9 cellular contexts compared by ENCODE assay signal in genomic region chr13:46622918-46623256, GRCh38.
DNase-seq lines count a peak whose midpoint lies in the region; ATAC-seq, FAIRE-seq and TF ChIP-seq lines count a peak whose summit lies in the region.
"Had no signal": no experiment of that assay in that cellular context is flagged by ENCODE, and none has a peak within 500 bp of the region (broad histone marks: within the 10 kb centered on the region; RNA-seq: fewer than 3 reads in every experiment).

No MANE protein-coding gene starts in this region.

- no peak overlapping the region for H3K4ac ChIP-seq in H1 (replicated peaks; ENCODE audit: insufficient read length, low read depth, low read length)

- peaks cover 2 to 4% of the 10 kb centered on the region in 2 experiments for H4K20me1 ChIP-seq in H1 (replicated peaks in 1 of 2; ENCODE audit: control insufficient read depth in 1 of 2, insufficient read depth in 2 of 2, low read length in 2 of 2)

- TF ChIP-seq EP300 in H1 (IDR thresholded peaks at IDR 0.05; ENCODE audit: borderline replicate concordance in 1 of 2, low read depth in 2 of 2, low read length in 2 of 2), result no peak

- H2BK20ac ChIP-seq in H1 (ENCODE audit: low read length), result no peak overlapping the region

- no peak overlapping the region for H2BK15ac ChIP-seq in H1 (ENCODE audit: low read length)

- no peaks in the 10 kb centered on the region for H3K23me2 ChIP-seq in H1 (ENCODE audit: low read depth, low read length)

- H3K14ac ChIP-seq in H1 (ENCODE audit: insufficient read length), result no peak overlapping the region

- H3K79me2 ChIP-seq in H1 (ENCODE audit: control insufficient read depth in 1 of 2, insufficient read depth in 2 of 2, low read length in 2 of 2), result peaks cover 3 to 50% of the 10 kb centered on the region in 2 experiments; a peak in 3 of 4 replicates

- no peak overlapping the region for H4K8ac ChIP-seq in H1 (ENCODE audit: extremely low read depth, insufficient read depth, low read length)

- no peak overlapping the region for H3K56ac ChIP-seq in H1 (replicated peaks; ENCODE audit: insufficient read length, low read depth, low read length)

- H3K23ac ChIP-seq in H1 (ENCODE audit: insufficient read length), result no peak overlapping the region

- H3K27me3 ChIP-seq in H1 (replicated peaks in 1 of 4; ENCODE audit: control insufficient read depth in 3 of 4, extremely low read depth in 1 of 4, insufficient read depth in 3 of 4, low read length in 3 of 4), result no peaks in the 10 kb centered on the region

- no peak overlapping the region for H3K18ac ChIP-seq in H1 (ENCODE audit: extremely low read depth, low read length)

- TF ChIP-seq CTCF in D721Med (IDR thresholded peaks at IDR 0.05; ENCODE audit: insufficient read depth, missing control alignments) (no peak), H1 (IDR thresholded peaks at IDR 0.05; ENCODE audit: control extremely low read depth in 1 of 3, insufficient read depth in 1 of 3, low read depth in 1 of 3, low read length in 3 of 3) (no peak)

- 0 out of 2 replicates have a peak, but pooled peaks cover 2% of the 10 kb centered on the region for H3K79me1 ChIP-seq in H1 (ENCODE audit: low read depth, low read length)

- 86% methylated on average over 3 of the region's 3 CpGs; no CpG with 5 or more reads in 1 of the 2 experiments for WGBS in H1 (ENCODE audit: extremely low coverage in 1 of 2, insufficient coverage in 1 of 2, insufficient read length in 1 of 2, insufficient replicate concordance in 2 of 2, low coverage in 1 of 2, low lambda C conversion rate in 2 of 2, missing lambda C conversion rate in 1 of 2), 2 experiments

- no peak for TF ChIP-seq POLR2A in H1 (IDR thresholded peaks at IDR 0.05; ENCODE audit: control extremely low read depth in 1 of 2, low read depth in 2 of 2, low read length in 2 of 2)
- TF ChIP-seq POLR2A in GM18505 (IDR thresholded peaks at IDR 0.05; ENCODE audit: borderline replicate concordance, extremely low read depth, insufficient read depth, insufficient read length), result no peak

- peaks cover 5 to 19% (median 10%) of the 10 kb centered on the region in 4 experiments for H3K4me1 ChIP-seq in H1 (replicated peaks in 1 of 4; ENCODE audit: control insufficient read depth in 3 of 4, insufficient read depth in 4 of 4, low read length in 3 of 4)

- CTCF ChIA-PET in H1 (lab: Charles Lee; ENCODE audit: partially characterized antibody), result interaction anchor here (1.0 to 4.2 kb wide), 5 partner anchors 20 to 73 kb away, joined by 3 to 27 read pairs (median 4); no protein-coding TSS in a partner anchor

- ATAC-seq in GM18505 (IDR thresholded peaks at IDR 0.05; ENCODE audit: unreplicated experiment), result no peak
- ATAC-seq: activated CD4-positive, alpha-beta T cell treated with anti-CD3 and anti-CD28 coated beads for 36 hours had no signal

- H3K4me3 ChIP-seq in H1 (ENCODE audit: extremely low read depth in 1 of 4, insufficient read depth in 2 of 4, low read depth in 3 of 4, low read length in 4 of 4), result no peak overlapping the region

- H2BK5ac ChIP-seq in H1 (ENCODE audit: low read depth, low read length), result 0 out of 2 replicates have a peak overlapping the region, but pooled peaks have one; percentile 48

- no peak overlapping the region for H3K27ac ChIP-seq in H1 (ENCODE audit: low read depth, low read length)

- POLR2A ChIA-PET in H1 (lab: Charles Lee; ENCODE audit: partially characterized antibody), result no interaction called here

- H3K36me3 ChIP-seq in H1 (ENCODE audit: control insufficient read depth in 2 of 4, insufficient read depth in 4 of 4, low read length in 3 of 4), result no peaks in the 10 kb centered on the region

- no peak overlapping the region for H2BK12ac ChIP-seq in H1 (ENCODE audit: low read depth, low read length)

- H3K9ac ChIP-seq in H1 (replicated peaks in 1 of 4; ENCODE audit: extremely low read depth in 1 of 4, low read depth in 3 of 4, low read length in 3 of 4), result no peak overlapping the region

- DNase-seq in D721Med (ENCODE audit: insufficient read length, low spot score) (no peak), NCI-H2171 (lab: John Stamatoyannopoulos, UW) (peak; percentile 80), H1 (ENCODE audit: low read depth in 1 of 2, low spot score in 2 of 2) (no peak), occipital lobe (lab: John Stamatoyannopoulos, UW) (peak; percentile 33), GM19238 (ENCODE audit: insufficient read length, low spot score) (no peak), activated gamma-delta T cell (lab: John Stamatoyannopoulos, UW) (no peak), RPMI8226 (no peak)
- DNase-seq: activated CD4-positive, alpha-beta T cell treated with anti-CD3 and anti-CD28 coated beads for 36 hours had no signal

- H2AK5ac ChIP-seq in H1 (ENCODE audit: low read depth, low read length), result no peak overlapping the region

- no peak for TF ChIP-seq RAD21 in H1 (IDR thresholded peaks at IDR 0.05 in 1 of 2, conservative IDR thresholded peaks at IDR 0.05 in 1 of 2; ENCODE audit: low read depth in 2 of 2, low read length in 2 of 2)

- FAIRE-seq in D721Med (lab: Jason Lieb, UNC) (peak; percentile 99), H1 (lab: Jason Lieb, UNC) (no peak)

- H2AFZ ChIP-seq in H1 (ENCODE audit: low read length), result no peak overlapping the region

- H3K9me3 ChIP-seq in H1 (ENCODE audit: insufficient read depth in 2 of 2, low read depth in 1 of 2, low read length in 1 of 2), result no peaks in the 10 kb centered on the region

- H2BK120ac ChIP-seq in H1 (replicated peaks; ENCODE audit: low read depth, low read length), result no peak overlapping the region

- no peak overlapping the region for H3K4me2 ChIP-seq in H1 (ENCODE audit: insufficient read depth in 1 of 2, low read depth in 2 of 2, low read length in 2 of 2)

- H4K91ac ChIP-seq in H1 (replicated peaks; ENCODE audit: insufficient read length, low read length), result no peak overlapping the region

- no peak overlapping the region for H4K5ac ChIP-seq in H1 (ENCODE audit: insufficient read length, low read depth, low read length)

TF ChIP-seq in H1, 55 proteins besides CTCF, POLR2A, EP300 and RAD21:
- no peak for TF ChIP-seq KDM1A (IDR thresholded peaks at IDR 0.05; ENCODE audit: borderline replicate concordance, low read length)
- TF ChIP-seq HDAC6 (IDR thresholded peaks at IDR 0.05; ENCODE audit: low read depth, low read length), result no peak
- no peak for TF ChIP-seq MAFK (IDR thresholded peaks at IDR 0.05; ENCODE audit: low read depth, low read length)
- no peak for TF ChIP-seq YY1 (IDR thresholded peaks at IDR 0.05; ENCODE audit: low read depth, low read length)
- TF ChIP-seq PHF8 (conservative IDR thresholded peaks at IDR 0.05; ENCODE audit: low read depth, low read length), result no peak
- no peak for TF ChIP-seq FOSL1 (IDR thresholded peaks at IDR 0.05; ENCODE audit: insufficient read depth, low read depth, low read length)
- no peak for TF ChIP-seq SRF (IDR thresholded peaks at IDR 0.05; ENCODE audit: low read depth, low read length)
- no peak for TF ChIP-seq TCF12 (IDR thresholded peaks at IDR 0.05; ENCODE audit: low read depth, low read length)
- TF ChIP-seq POU5F1 (IDR thresholded peaks at IDR 0.05; ENCODE audit: low read depth, low read length), result no peak
- TF ChIP-seq BCL11A (IDR thresholded peaks at IDR 0.05; ENCODE audit: low read depth in 2 of 2, low read length in 2 of 2), result no peak
- TF ChIP-seq EGR1 (IDR thresholded peaks at IDR 0.05; ENCODE audit: borderline replicate concordance, low read depth, low read length), result no peak
- TF ChIP-seq ASH2L (IDR thresholded peaks at IDR 0.05; ENCODE audit: low read length), result no peak

Comparison
In these comparisons a context has a peak if more than half of its experiments do, and no peak if none do; other contexts are left out.
1. DNase-seq: peak in NCI-H2171 (single experiment) and occipital lobe (single experiment); none in D721Med (single experiment), H1 (0 of 2), GM19238 (single experiment), activated gamma-delta T cell (single experiment) and RPMI8226 (single experiment).